Comparison of ENCODE assay signal across 12 cellular contexts in the genomic region with DNA sequence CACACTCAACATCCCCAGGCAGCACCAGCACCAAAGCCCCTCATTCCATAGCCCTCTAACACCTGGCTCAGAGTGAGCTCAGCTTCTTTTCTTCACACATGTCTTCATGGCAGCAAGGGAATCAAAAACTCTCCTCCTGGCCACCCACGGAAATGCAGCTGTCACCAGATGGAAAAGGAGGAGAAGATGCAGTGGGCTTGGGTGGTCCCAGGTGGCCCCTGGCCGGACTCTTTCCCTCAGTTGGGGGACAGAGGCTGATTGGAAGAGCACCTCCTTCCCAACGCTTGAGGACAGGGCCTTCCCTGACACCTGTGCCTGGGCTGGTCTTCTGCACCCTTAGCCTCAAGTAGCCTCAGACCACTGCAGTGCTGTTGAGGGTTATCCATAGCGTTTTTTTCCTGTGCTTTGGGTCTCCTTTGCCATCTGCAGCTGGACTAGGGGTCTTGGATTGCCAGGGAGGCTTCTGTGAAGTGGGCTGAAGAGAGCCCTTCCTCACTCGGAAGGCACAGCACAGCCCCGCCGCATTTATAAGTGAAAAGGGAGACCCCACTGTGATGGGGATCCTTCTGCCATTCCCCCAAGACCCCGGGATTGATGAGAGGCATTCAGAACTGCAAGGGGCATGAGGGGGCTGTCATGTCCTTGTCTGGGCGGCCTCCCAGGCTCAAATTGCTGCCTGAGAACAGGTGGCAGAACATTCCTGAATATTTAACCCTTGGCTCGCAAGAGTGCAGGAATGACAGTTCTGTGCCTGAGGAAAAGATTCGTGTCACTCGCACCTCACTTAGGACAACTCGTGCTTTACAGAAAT.
DNase-seq lines count a peak whose midpoint lies in the region; ATAC-seq and TF ChIP-seq lines count a peak whose summit lies in the region.
"Had no signal": no experiment of that assay in that cellular context is flagged by ENCODE, and none has a peak within 500 bp of the region (broad histone marks: within the 10 kb centered on the region; RNA-seq: fewer than 3 reads in every experiment).

No MANE protein-coding gene starts in this region.

- H3K27me3 Mint-ChIP-seq in CD4-positive, CD25-positive, alpha-beta regulatory T cell, result no peaks in the 10 kb centered on the region

- H3K27me3 ChIP-seq in CD4-positive, CD25-positive, alpha-beta regulatory T cell (ENCODE audit: control insufficient read depth, insufficient read depth, low read length), result no peaks in the 10 kb centered on the region
- no peaks in the 10 kb centered on the region for H3K27me3 ChIP-seq in brain microvascular endothelial cell (replicated peaks)
- peaks cover 0 to 2% (median 0%) of the 10 kb centered on the region in 3 experiments for H3K27me3 ChIP-seq in neuronal stem cell (ENCODE audit: control insufficient read depth in 3 of 3, insufficient read depth in 3 of 3, low read depth in 1 of 3, low read length in 3 of 3)
- H3K27me3 ChIP-seq: hepatocyte had no signal

- H2BK12ac ChIP-seq in neuronal stem cell (ENCODE audit: low read length), result peak overlapping the region; percentile 66

- H3K4me3 ChIP-seq in CD4-positive, CD25-positive, alpha-beta regulatory T cell (ENCODE audit: low read depth, low read length), result no peak overlapping the region
- H3K4me3 ChIP-seq in brain microvascular endothelial cell (ENCODE audit: low read depth, low read length) (no peak overlapping the region), neuronal stem cell (ENCODE audit: low read length in 2 of 2) (no peak overlapping the region)
- H3K4me3 ChIP-seq: hepatocyte had no signal

- no peak for ATAC-seq in CD4-positive, CD25-positive, alpha-beta regulatory T cell (ENCODE audit: low read depth in 2 of 2)
- ATAC-seq: lower lobe of right lung had no signal

- in situ Hi-C loops in brain microvascular endothelial cell (cut with HindIII; ENCODE audit: low pct_ligation_motif_present, low sequenced_read_pairs), result no loop called here

- no peak overlapping the region for H3K4me2 ChIP-seq in neuronal stem cell (ENCODE audit: insufficient read depth, low read length, poor library complexity, severe bottlenecking)
- H3K4me2 ChIP-seq: hepatocyte had no signal

- H3K36me3 Mint-ChIP-seq in CD4-positive, CD25-positive, alpha-beta regulatory T cell, result no peaks in the 10 kb centered on the region

- H4K8ac ChIP-seq in neuronal stem cell (ENCODE audit: low read depth, low read length), result no peak overlapping the region

- peak overlapping the region; percentile 51 for H3K18ac ChIP-seq in neuronal stem cell (ENCODE audit: low read length)

- peaks cover 20% of the 10 kb centered on the region for H3K4me1 ChIP-seq in CD4-positive, CD25-positive, alpha-beta regulatory T cell (ENCODE audit: control insufficient read depth, insufficient read depth, low read length, poor library complexity, severe bottlenecking)
- peaks cover 0 to 9% of the 10 kb centered on the region in 2 donors for H3K4me1 ChIP-seq in neuronal stem cell (ENCODE audit: control insufficient read depth in 2 of 2, insufficient read depth in 1 of 2, low read depth in 1 of 2, low read length in 2 of 2)
- H3K4me1 ChIP-seq: parathyroid adenoma had no signal

- H2AK5ac ChIP-seq in neuronal stem cell (ENCODE audit: low read depth, low read length), result peak overlapping the region; percentile 89

- H4K91ac ChIP-seq in neuronal stem cell (ENCODE audit: low read depth, low read length, poor library complexity), result no peak overlapping the region

- H2BK5ac ChIP-seq in neuronal stem cell (ENCODE audit: low read length), result no peak overlapping the region

- H3K79me1 ChIP-seq in neuronal stem cell (ENCODE audit: low read depth, low read length), result no peaks in the 10 kb centered on the region

- no peak overlapping the region for H2BK120ac ChIP-seq in neuronal stem cell (ENCODE audit: low read depth, low read length)

- no peak overlapping the region for H3K27ac ChIP-seq in CD4-positive, CD25-positive, alpha-beta regulatory T cell (ENCODE audit: insufficient read depth, low read length, poor library complexity, severe bottlenecking)
- H3K27ac ChIP-seq in KOPT-K1 (ENCODE audit: low read depth, low read length, poor library complexity, severe bottlenecking), result peak overlapping the region; percentile 71
- no peak overlapping the region for H3K27ac ChIP-seq in brain microvascular endothelial cell
- no peak overlapping the region for H3K27ac ChIP-seq in neuronal stem cell (replicated peaks; ENCODE audit: low read length)
- H3K27ac ChIP-seq: parathyroid adenoma had no signal

- peak overlapping the region in 2 of 4 donors; percentile 54 to 70 for H3K4me3 Mint-ChIP-seq in CD4-positive, CD25-positive, alpha-beta regulatory T cell

- H3K23ac ChIP-seq in neuronal stem cell (ENCODE audit: low read depth, low read length, poor library complexity), result peak overlapping the region; percentile 5

- H2BK15ac ChIP-seq in neuronal stem cell (ENCODE audit: low read length), result peak overlapping the region; percentile 84

- peak overlapping the region; percentile 27 for H2AFZ ChIP-seq in neuronal stem cell (ENCODE audit: low read length)
- H2AFZ ChIP-seq: parathyroid adenoma had no signal

- peak overlapping the region in 2 of 3 donors; percentile 73 to 86 for H3K27ac Mint-ChIP-seq in CD4-positive, CD25-positive, alpha-beta regulatory T cell

- no peak overlapping the region for H3K9ac ChIP-seq in neuronal stem cell (ENCODE audit: low read depth, low read length, poor library complexity)
- H3K9ac ChIP-seq: parathyroid adenoma had no signal

- H3K4ac ChIP-seq in neuronal stem cell (ENCODE audit: low read length), result peak overlapping the region; percentile 66

- DNase-seq in CD4-positive, CD25-positive, alpha-beta regulatory T cell, result no peak
- DNase-seq in brain microvascular endothelial cell (no peak), neuronal stem cell (ENCODE audit: low spot score) (no peak), cerebellum (ENCODE audit: low spot score) (no peak), DMS 273 (lab: John Stamatoyannopoulos, UW; ENCODE audit: unreplicated experiment) (no peak), UCSD-AML1 (lab: John Stamatoyannopoulos, UW; ENCODE audit: unreplicated experiment) (no peak), NCI-H1694 (lab: John Stamatoyannopoulos, UW) (no peak)
- DNase-seq: aorta, lower lobe of right lung had no signal

- H3K36me3 ChIP-seq in CD4-positive, CD25-positive, alpha-beta regulatory T cell (ENCODE audit: control insufficient read depth, insufficient read depth, low read length), result no peaks in the 10 kb centered on the region
- H3K36me3 ChIP-seq in KOPT-K1 (ENCODE audit: insufficient read depth, low read length) (no peaks in the 10 kb centered on the region), brain microvascular endothelial cell (replicated peaks) (no peaks in the 10 kb centered on the region), neuronal stem cell (replicated peaks in 1 of 2; ENCODE audit: control insufficient read depth in 2 of 2, insufficient read depth in 2 of 2, low read length in 2 of 2) (no peaks in the 10 kb centered on the region)
- H3K36me3 ChIP-seq: lower lobe of right lung had no signal

- no peak overlapping the region for H3K14ac ChIP-seq in neuronal stem cell (ENCODE audit: low read length)

- H3K9me3 Mint-ChIP-seq in CD4-positive, CD25-positive, alpha-beta regulatory T cell, result no peaks in the 10 kb centered on the region

- peaks cover 9 to 26% (median 21%) of the 10 kb centered on the region in 4 donors for H3K4me1 Mint-ChIP-seq in CD4-positive, CD25-positive, alpha-beta regulatory T cell

- no peaks in the 10 kb centered on the region for H3K9me3 ChIP-seq in CD4-positive, CD25-positive, alpha-beta regulatory T cell (ENCODE audit: control insufficient read depth in 2 of 2, low read length in 2 of 2)
- H3K9me3 ChIP-seq in KOPT-K1 (ENCODE audit: insufficient read depth, low read length, poor library complexity, severe bottlenecking) (no peaks in the 10 kb centered on the region), neuronal stem cell (replicated peaks in 1 of 2; ENCODE audit: control insufficient read depth in 2 of 2, insufficient read depth in 1 of 2, low read depth in 1 of 2, low read length in 2 of 2) (no peaks in the 10 kb centered on the region)
- H3K9me3 ChIP-seq: lower lobe of right lung had no signal

- no CpG with 5 or more reads among the region's 13 CpGs for WGBS in neuronal stem cell (ENCODE audit: extremely low coverage in 2 of 2, insufficient read length in 2 of 2, insufficient replicate concordance in 1 of 2), 2 donors

- TF ChIP-seq CTCF in brain microvascular endothelial cell (IDR thresholded peaks at IDR 0.05; ENCODE audit: low read depth, low read length, missing control alignments), result peak; percentile 41
